1 cellular context compared by ENCODE assay signal in genomic region chr20:6492396-6493055, GRCh38.
TF ChIP-seq lines count a peak whose summit lies in the region.

No MANE protein-coding gene starts in this region.

TF ChIP-seq in H1, 55 proteins besides CTCF, POLR2A, EP300 and RAD21:
- TF ChIP-seq USF2 (IDR thresholded peaks at IDR 0.05; ENCODE audit: low read length) (peak; percentile 19; the same call in 1 of the 2 replicates), ASH2L (IDR thresholded peaks at IDR 0.05; ENCODE audit: low read length) (no peak)
